Comparison of ENCODE assay signal across 17 cellular contexts in the genomic region with DNA sequence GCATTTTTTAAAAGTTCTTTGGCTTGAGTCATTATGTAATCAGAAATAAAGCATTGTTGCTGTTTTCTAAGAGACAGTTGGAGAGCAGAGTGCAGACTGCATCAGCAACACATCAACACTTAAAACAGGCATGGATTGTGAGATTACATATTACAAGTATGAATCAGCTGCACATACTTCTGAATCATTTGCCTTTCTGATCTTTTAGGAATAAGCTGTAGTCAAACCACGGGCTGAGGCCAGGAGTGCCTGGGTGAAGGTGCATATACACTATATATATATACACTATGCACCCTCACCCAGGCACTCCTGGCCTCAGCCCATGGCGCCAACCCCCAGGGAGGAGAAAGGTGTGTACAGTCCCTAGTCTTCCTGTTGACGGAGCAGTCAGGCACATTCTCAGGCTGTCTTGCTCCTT. TPM values are rescaled to one million over a fixed set of nuclear protein-coding genes. Genes with fewer than 3 reads are reported as not detected.
DNase-seq lines count a peak whose midpoint lies in the region; ATAC-seq and TF ChIP-seq lines count a peak whose summit lies in the region.
"Had no signal": no experiment of that assay in that cellular context is flagged by ENCODE, and none has a peak within 500 bp of the region (broad histone marks: within the 10 kb centered on the region; RNA-seq: fewer than 3 reads in every experiment).

No MANE protein-coding gene starts in this region.

- ATAC-seq in SK-N-SH treated with all-trans-retinoic acid at 6 μM for 48 hours (peak; percentile 42), body of pancreas (no peak), GM19328 (IDR thresholded peaks at IDR 0.05; ENCODE audit: unreplicated experiment) (no peak), GM21367 (IDR thresholded peaks at IDR 0.05; ENCODE audit: unreplicated experiment) (no peak)
- ATAC-seq: stimulated activated naive CD8-positive, alpha-beta T cell treated with anti-CD3 and anti-CD28 coated beads, Interleukin-15, Interleukin-2, amounts not matched to agents 100 U/mL and 50 U/mL, for 24 hours had no signal

- H3K4me3 ChIP-seq in GM23248, result no peak overlapping the region
- H3K4me3 ChIP-seq in fibroblast of villous mesenchyme (ENCODE audit: low read depth, low read length), result no peak overlapping the region
- no peak overlapping the region for H3K4me3 ChIP-seq in body of pancreas
- H3K4me3 ChIP-seq: vagina had no signal

- no peak overlapping the region for H3K4me2 ChIP-seq in GM23248 (ENCODE audit: unreplicated experiment)

- 36 to 38% methylated on average over 3 of the region's 3 CpGs for WGBS in GM23248 (ENCODE audit: low coverage in 1 of 2, low lambda C conversion rate in 2 of 2, missing lambda C conversion rate in 2 of 2), 2 experiments
- 53 to 58% methylated on average over 3 of the region's 3 CpGs for WGBS in body of pancreas, 2 donors

- DNase-seq in A172 (ENCODE audit: low spot score), result peak; percentile 33
- peak; percentile 62 for DNase-seq in GM23248
- DNase-seq in fibroblast of villous mesenchyme (ENCODE audit: low read depth), result peak; percentile 11
- no peak for DNase-seq in body of pancreas
- DNase-seq in NCI-H524 treated with DMSO at 0.1 percent for 48 hours (lab: John Stamatoyannopoulos, UW), result no peak
- DNase-seq: activated CD4-positive, alpha-beta T cell treated with anti-CD3 and anti-CD28 coated beads, Interleukin-2, amount 50 U/mL, for 48 hours; amygdala; foreskin fibroblast; MM.1S; nucleus accumbens; SHP77; small intestine; stimulated activated naive CD8-positive, alpha-beta T cell treated with anti-CD3 and anti-CD28 coated beads, Interleukin-15, Interleukin-2, amounts not matched to agents 100 U/mL and 50 U/mL, for 24 hours had no signal

- H3K9ac ChIP-seq in GM23248, result no peak overlapping the region

- H2AFZ ChIP-seq in GM23248, result no peak overlapping the region

- TF ChIP-seq POLR2A in body of pancreas (IDR thresholded peaks at IDR 0.05), result no peak

- no peak for TF ChIP-seq CTCF in fibroblast of villous mesenchyme (IDR thresholded peaks at IDR 0.05; ENCODE audit: insufficient read depth, low read depth, low read length)
- TF ChIP-seq CTCF in body of pancreas (IDR thresholded peaks at IDR 0.05), result no peak

- H3K36me3 ChIP-seq in GM23248 (ENCODE audit: low read depth), result no peaks in the 10 kb centered on the region
- H3K36me3 ChIP-seq in body of pancreas (replicated peaks in 1 of 2; ENCODE audit: insufficient read depth in 1 of 2, low read depth in 2 of 2), result no peaks in the 10 kb centered on the region
- H3K36me3 ChIP-seq: vagina had no signal

- H3K4me1 ChIP-seq in GM23248 (ENCODE audit: insufficient read depth), result peaks cover 8% of the 10 kb centered on the region; the same call in 1 of the 2 replicates
- H3K4me1 ChIP-seq in body of pancreas, result peaks cover 5% of the 10 kb centered on the region
- H3K4me1 ChIP-seq: vagina had no signal

- no peaks in the 10 kb centered on the region; the same call in 1 of the 2 replicates for H3K27me3 ChIP-seq in GM23248 (replicated peaks; ENCODE audit: insufficient read depth)
- H3K27me3 ChIP-seq in body of pancreas, result no peaks in the 10 kb centered on the region
- H3K27me3 ChIP-seq: vagina had no signal

- H3K9me3 ChIP-seq in GM23248 (ENCODE audit: low read depth) (no peaks in the 10 kb centered on the region), body of pancreas (no peaks in the 10 kb centered on the region)
- H3K9me3 ChIP-seq: vagina had no signal

- intact Hi-C loops in body of pancreas (cut with DNase I), result no loop called here

- H3K79me2 ChIP-seq in GM23248 (ENCODE audit: insufficient read depth), result no peaks in the 10 kb centered on the region

- in situ Hi-C loops in GM23248 (cut with MboI), result no loop called here

- no peaks in the 10 kb centered on the region for H3K9me2 ChIP-seq in GM23248 (ENCODE audit: insufficient read depth)

- H3F3A ChIP-seq in GM23248 (ENCODE audit: insufficient read depth), result 0 out of 2 replicates have a peak, but pooled peaks cover 5% of the 10 kb centered on the region

- H4K20me1 ChIP-seq in GM23248 (ENCODE audit: insufficient read depth), result no peaks in the 10 kb centered on the region

- H3K27ac ChIP-seq in GM23248, result no peak overlapping the region
- H3K27ac ChIP-seq in body of pancreas, result no peak overlapping the region
- H3K27ac ChIP-seq: vagina had no signal

TF ChIP-seq in SK-N-SH treated with all-trans-retinoic acid at 6 μM for 48 hours, 23 proteins besides CTCF, POLR2A, EP300 and RAD21:
- TF ChIP-seq RARB (CRISPR knock-in tag; IDR thresholded peaks at IDR 0.05), result no peak
- TF ChIP-seq ISL1 (CRISPR knock-in tag; IDR thresholded peaks at IDR 0.05), result peak; percentile 60

RNA-seq across cellular contexts. Expression of gene DLX6, which starts 52.4 kb away (rescaled TPM):
- total RNA-seq in A172 (2014; rRNA removed; shearing (Covaris generic)), result not detected in 2 replicates
- not detected in 2 replicates for total RNA-seq in GM23248 (2014; rRNA removed; shearing (Covaris generic))
- polyA plus RNA-seq in GM23248 (2016; fragmentation: Nextera tagmentation; extraction: Ambion mirVana), result not detected in 2 replicates
- total RNA-seq in fibroblast of villous mesenchyme (not detected in 2 replicates), body of pancreas (not detected)
- total RNA-seq: vagina had no signal

Comparison
In these comparisons a context has a peak if more than half of its experiments do, and no peak if none do; other contexts are left out.
1. DNase-seq: peak in A172 (single experiment), GM23248 (single experiment) and fibroblast of villous mesenchyme (single experiment); none in body of pancreas (0 of 4) and NCI-H524 treated with DMSO at 0.1 percent for 48 hours (single experiment).